In genomic region chr7:155778349-155778748, GRCh38 we compare ENCODE assay signal across 24 cellular contexts. TPM values are rescaled to one million over a fixed set of nuclear protein-coding genes. Genes with fewer than 3 reads are reported as not detected.
DNase-seq lines count a peak whose midpoint lies in the region; ATAC-seq, FAIRE-seq and TF ChIP-seq lines count a peak whose summit lies in the region.
"Had no signal": no experiment of that assay in that cellular context is flagged by ENCODE, and none has a peak within 500 bp of the region (broad histone marks: within the 10 kb centered on the region; RNA-seq: fewer than 3 reads in every experiment).

No MANE protein-coding gene starts in this region.

- no peaks in the 10 kb centered on the region for H3K27me3 Mint-ChIP-seq in activated CD4-positive, alpha-beta T cell treated with anti-CD3 and anti-CD28 coated beads, Interleukin-2, amount 10 ng/mL, durations not matched to agents 24 days and 14 days
- H3K27me3 Mint-ChIP-seq in activated CD4-positive, alpha-beta T cell treated with anti-CD3 and anti-CD28 coated beads, Interleukin-2, amount 10 ng/mL, durations not matched to agents 7 days and 5 days, result no peaks in the 10 kb centered on the region
- H3K27me3 Mint-ChIP-seq in memory B cell, result peaks cover 1% of the 10 kb centered on the region

- no peak for FAIRE-seq in GM12878 (lab: Jason Lieb, UNC)
- FAIRE-seq: G401.6 had no signal

- H3K4me3 ChIP-seq in GM12878 (no peak overlapping the region), stomach (no peak overlapping the region), right atrium auricular region (no peak overlapping the region)
- H3K4me3 ChIP-seq: Peyer's patch, SJSA1 had no signal

- SMC1A ChIA-PET in GM12878 (lab: Charles Lee; ENCODE audit: uncharacterized antibody, unreplicated experiment), result interaction anchor here (0.9 kb wide), 1 partner anchor 11 kb away, joined by 3 read pairs; no protein-coding TSS in a partner anchor

- no peaks in the 10 kb centered on the region for H3K9me3 Mint-ChIP-seq in activated CD4-positive, alpha-beta T cell treated with anti-CD3 and anti-CD28 coated beads, Interleukin-2, amount 10 ng/mL, durations not matched to agents 24 days and 14 days
- H3K9me3 Mint-ChIP-seq in activated CD4-positive, alpha-beta T cell treated with anti-CD3 and anti-CD28 coated beads, Interleukin-2, amount 10 ng/mL, durations not matched to agents 7 days and 5 days, result no peaks in the 10 kb centered on the region
- no peaks in the 10 kb centered on the region for H3K9me3 Mint-ChIP-seq in memory B cell
- H3K9me3 Mint-ChIP-seq: CD14-positive monocyte, HFFc6 had no signal

- CTCF ChIA-PET in activated CD4-positive, alpha-beta T cell treated with anti-CD3 and anti-CD28 coated beads, Interleukin-2, amount 10 ng/mL, durations not matched to agents 7 days and 5 days (lab: Charles Lee), result interaction anchor here (0.6 to 2.0 kb wide), 3 partner anchors 11 to 312 kb away, joined by 3 to 5 read pairs (median 4); no protein-coding TSS in a partner anchor
- CTCF ChIA-PET in GM12878 (lab: Yijun Ruan, JAX), result interaction anchor here (1.6 to 1.8 kb wide), 2 partner anchors 10 to 11 kb away, joined by 4 to 6 read pairs; no protein-coding TSS in a partner anchor

- no peak for TF ChIP-seq EP300 in GM12878 (IDR thresholded peaks at IDR 0.05; ENCODE audit: borderline replicate concordance in 1 of 2, control insufficient read depth in 1 of 2, low read depth in 2 of 2, low read length in 2 of 2)
- no peak for TF ChIP-seq EP300 in stomach (IDR thresholded peaks at IDR 0.05)

- H2AFZ ChIP-seq in GM12878 (ENCODE audit: control insufficient read depth, low read depth, low read length), result no peak overlapping the region

- BruUV-seq in GM12878 (replicated peaks; lab: Mats Ljungman, UMichigan), result no TSS peak

- TF ChIP-seq POLR2A in GM12878 (IDR thresholded peaks at IDR 0.05; ENCODE audit: low read depth, low read length) (no peak), stomach (IDR thresholded peaks at IDR 0.05) (no peak)

- H3K79me2 ChIP-seq in GM12878 (ENCODE audit: control insufficient read depth, insufficient read depth, low read length), result no peaks in the 10 kb centered on the region

- POLR2A ChIA-PET in activated CD4-positive, alpha-beta T cell treated with anti-CD3 and anti-CD28 coated beads, Interleukin-2, amount 10 ng/mL, durations not matched to agents 7 days and 5 days (lab: Charles Lee), result interaction anchor here (0.6 kb wide), 1 partner anchor 10 kb away, joined by 3 read pairs; no protein-coding TSS in a partner anchor
- POLR2A ChIA-PET in GM12878 (lab: Charles Lee), result no interaction called here

- intact Hi-C loops in activated CD4-positive, alpha-beta T cell treated with anti-CD3 and anti-CD28 coated beads, Interleukin-2, amount 10 ng/mL, durations not matched to agents 24 days and 14 days (cut with micrococcal nuclease), result no loop called here
- intact Hi-C loops in GM12878 (cut with micrococcal nuclease; ENCODE audit: unreplicated experiment) (no loop called here), stomach (cut with DNase I; ENCODE audit: low total_unique reads) (no loop called here)

- RAD21 ChIA-PET in GM12878 (lab: Charles Lee; ENCODE audit: unreplicated experiment), result interaction anchor here (2.3 kb wide), 1 partner anchor 179 kb away, joined by 6 read pairs; no protein-coding TSS in a partner anchor

- ATAC-seq in GM12878 (no peak), memory B cell (ENCODE audit: low read depth) (no peak)

- H3K9me3 ChIP-seq in GM12878 (replicated peaks; ENCODE audit: control insufficient read depth, insufficient read depth, low read length) (no peaks in the 10 kb centered on the region), stomach (no peaks in the 10 kb centered on the region), right atrium auricular region (no peaks in the 10 kb centered on the region)
- H3K9me3 ChIP-seq: Peyer's patch, SJSA1 had no signal

- peaks cover 2% of the 10 kb centered on the region for H3K4me1 Mint-ChIP-seq in activated CD4-positive, alpha-beta T cell treated with anti-CD3 and anti-CD28 coated beads, Interleukin-2, amount 10 ng/mL, durations not matched to agents 24 days and 14 days
- H3K4me1 Mint-ChIP-seq in activated CD4-positive, alpha-beta T cell treated with anti-CD3 and anti-CD28 coated beads, Interleukin-2, amount 10 ng/mL, durations not matched to agents 7 days and 5 days, result no peaks in the 10 kb centered on the region
- H3K4me1 Mint-ChIP-seq in memory B cell, result no peaks in the 10 kb centered on the region
- H3K4me1 Mint-ChIP-seq: CD14-positive monocyte had no signal

- 99% methylated on average over 6 of the region's 6 CpGs for WGBS in GM12878 (ENCODE audit: insufficient coverage, insufficient replicate concordance, low lambda C conversion rate, missing lambda C conversion rate)
- WGBS in stomach, 5 donors, result 58 to 73% (median 67%) methylated on average over 6 of the region's 6 CpGs

- no peak overlapping the region for H3K4me2 ChIP-seq in GM12878 (ENCODE audit: control insufficient read depth, insufficient read depth)

- no peak for TF ChIP-seq CTCF in GM12878 (IDR thresholded peaks at IDR 0.05 in 2 of 3, conservative IDR thresholded peaks at IDR 0.05 in 1 of 3; ENCODE audit: control insufficient read depth in 2 of 3, extremely low read depth in 1 of 3, insufficient read depth in 1 of 3, low read depth in 3 of 3, low read length in 3 of 3)
- no peak for TF ChIP-seq CTCF in stomach (IDR thresholded peaks at IDR 0.05)
- no peak for TF ChIP-seq CTCF in right atrium auricular region (IDR thresholded peaks at IDR 0.05)

- no peak overlapping the region for H3K4me3 Mint-ChIP-seq in activated CD4-positive, alpha-beta T cell treated with anti-CD3 and anti-CD28 coated beads, Interleukin-2, amount 10 ng/mL, durations not matched to agents 24 days and 14 days
- H3K4me3 Mint-ChIP-seq in activated CD4-positive, alpha-beta T cell treated with anti-CD3 and anti-CD28 coated beads, Interleukin-2, amount 10 ng/mL, durations not matched to agents 7 days and 5 days, result no peak overlapping the region
- no peak overlapping the region for H3K4me3 Mint-ChIP-seq in memory B cell
- H3K4me3 Mint-ChIP-seq: CD14-positive monocyte, HFFc6 had no signal

- H3K36me3 ChIP-seq in GM12878 (ENCODE audit: control insufficient read depth in 2 of 2, insufficient read depth in 2 of 2, low read length in 1 of 2) (peaks cover 10 to 43% of the 10 kb centered on the region in 2 experiments), stomach (peaks cover 30 to 100% (median 96%) of the 10 kb centered on the region in 4 donors), right atrium auricular region (peaks cover 47% of the 10 kb centered on the region)

- in situ Hi-C loops in GM12878 (cut with MboI), result no loop called here

- H3K36me3 Mint-ChIP-seq in activated CD4-positive, alpha-beta T cell treated with anti-CD3 and anti-CD28 coated beads, Interleukin-2, amount 10 ng/mL, durations not matched to agents 24 days and 14 days (ENCODE audit: low read depth), result peaks cover 47% of the 10 kb centered on the region
- peaks cover 52% of the 10 kb centered on the region for H3K36me3 Mint-ChIP-seq in activated CD4-positive, alpha-beta T cell treated with anti-CD3 and anti-CD28 coated beads, Interleukin-2, amount 10 ng/mL, durations not matched to agents 7 days and 5 days (ENCODE audit: low read depth)
- peaks cover 46% of the 10 kb centered on the region for H3K36me3 Mint-ChIP-seq in memory B cell

- peaks cover 2% of the 10 kb centered on the region; the same call in 1 of the 2 replicates for H4K20me1 ChIP-seq in GM12878 (ENCODE audit: control insufficient read depth, insufficient read depth)

- no peak overlapping the region for H3K27ac ChIP-seq in GM12878 (ENCODE audit: control insufficient read depth, insufficient read depth)
- H3K27ac ChIP-seq in stomach, result no peak overlapping the region
- no peak overlapping the region for H3K27ac ChIP-seq in right atrium auricular region
- H3K27ac ChIP-seq: 22Rv1, Peyer's patch, SJSA1 had no signal

- H3K4me1 ChIP-seq in GM12878 (ENCODE audit: control insufficient read depth, insufficient read depth, low read length), result no peaks in the 10 kb centered on the region
- no peaks in the 10 kb centered on the region for H3K4me1 ChIP-seq in stomach
- no peaks in the 10 kb centered on the region for H3K4me1 ChIP-seq in right atrium auricular region
- H3K4me1 ChIP-seq: Peyer's patch, SJSA1 had no signal

- H3K27me3 ChIP-seq in GM12878 (replicated peaks in 1 of 2; ENCODE audit: control insufficient read depth in 2 of 2, insufficient read depth in 2 of 2, low read length in 1 of 2) (no peaks in the 10 kb centered on the region), stomach (no peaks in the 10 kb centered on the region), right atrium auricular region (no peaks in the 10 kb centered on the region)
- H3K27me3 ChIP-seq: Peyer's patch, SJSA1 had no signal

- no peak for TF ChIP-seq RAD21 in GM12878 (IDR thresholded peaks at IDR 0.05; ENCODE audit: insufficient read depth, low read depth, low read length)

- H3K9ac ChIP-seq in GM12878 (ENCODE audit: control insufficient read depth, insufficient read depth, low read length), result no peak overlapping the region

- no peak for DNase-seq in activated CD4-positive, alpha-beta T cell treated with anti-CD3 and anti-CD28 coated beads, Interleukin-2, amount 10 ng/mL, durations not matched to agents 24 days and 14 days
- no peak for DNase-seq in activated CD4-positive, alpha-beta T cell treated with anti-CD3 and anti-CD28 coated beads, Interleukin-2, amount 10 ng/mL, durations not matched to agents 7 days and 5 days
- DNase-seq in GM12878 (ENCODE audit: low read depth, low spot score) (no peak), memory B cell (ENCODE audit: low spot score in 2 of 2) (no peak), stomach (peak; percentile 19), right atrium auricular region (ENCODE audit: low spot score) (no peak), NCI-H146 (lab: John Stamatoyannopoulos, UW) (no peak), COLO829 (ENCODE audit: low spot score) (no peak)
- DNase-seq: AML-193, DMS 273 treated with DMSO at 0.1 percent for 48 hours, DND-41, HFFc6, IMR-90, MM.1S, NCI-H1105, NCI-H1694, NCI-H2081 treated with DMSO at 0.1 percent for 48 hours had no signal

- H3K27ac Mint-ChIP-seq in activated CD4-positive, alpha-beta T cell treated with anti-CD3 and anti-CD28 coated beads, Interleukin-2, amount 10 ng/mL, durations not matched to agents 24 days and 14 days, result peak overlapping the region; percentile 19
- H3K27ac Mint-ChIP-seq in activated CD4-positive, alpha-beta T cell treated with anti-CD3 and anti-CD28 coated beads, Interleukin-2, amount 10 ng/mL, durations not matched to agents 7 days and 5 days, result no peak overlapping the region
- peak overlapping the region; percentile 57 for H3K27ac Mint-ChIP-seq in memory B cell
- H3K27ac Mint-ChIP-seq: HFFc6 had no signal

RNA-seq across cellular contexts. Expression of gene SHH, which starts 33.9 kb away (rescaled TPM):
- not detected in 2 replicates for total RNA-seq in activated CD4-positive, alpha-beta T cell treated with anti-CD3 and anti-CD28 coated beads, Interleukin-2, amount 10 ng/mL, durations not matched to agents 24 days and 14 days
- total RNA-seq in activated CD4-positive, alpha-beta T cell treated with anti-CD3 and anti-CD28 coated beads, Interleukin-2, amount 10 ng/mL, durations not matched to agents 7 days and 5 days, result not detected
- total RNA-seq in GM12878 (2013; cell fraction: nucleolus; rRNA removed), result not detected in 2 replicates
- total RNA-seq in GM12878 (2014; rRNA removed) (not detected in 2 replicates), GM12878 (2014; rRNA removed; fragmentation: Illumina TruSeq; extraction: Trizol) (not detected in 2 replicates), GM12878 (2021) (not detected in 2 replicates), stomach (10 to 100 TPM in 1 of 5 donors, 1 to 10 TPM in 1, under 1 TPM in 3; 0.29 to 11.0 (median 0.89) TPM), right atrium auricular region (not detected)
- not detected for polyA plus RNA-seq in GM12878 (2011; ENCODE audit: low read depth)
- polyA plus RNA-seq in GM12878 (2011; rRNA removed) (not detected in 2 replicates), GM12878 (2014; fragmentation: Illumina TruSeq; extraction: Trizol) (not detected in 2 replicates), GM12878 (2014; fragmentation: Nextera tagmentation; extraction: Ambion mirVana) (not detected), GM12878 (2014; rRNA removed) (not detected in 2 replicates), GM12878 (2016; fragmentation: Nextera tagmentation; extraction: Ambion mirVana) (not detected), stomach (1 to 10 TPM; 1.9 to 3.5 (median 2.3) TPM)
- 0.02 TPM in 1 of 2 replicates, not detected in the other for polyA plus RNA-seq in GM12878 (2011; cell fraction: cytosol; rRNA removed)
- 0.01 TPM in 1 of 2 replicates, not detected in the other for polyA plus RNA-seq in GM12878 (2011; cell fraction: nucleus; rRNA removed)
- polyA plus RNA-seq in GM12878 (2012), result not detected in 2 replicates
- polyA minus RNA-seq in GM12878 (2011; rRNA and poly(A)+ RNA removed), result not detected in 2 replicates
- polyA minus RNA-seq in GM12878 (2011; cell fraction: cytosol; rRNA and poly(A)+ RNA removed), result not detected in 2 replicates
- not detected in 2 replicates for polyA minus RNA-seq in GM12878 (2011; cell fraction: nucleus; rRNA and poly(A)+ RNA removed)
- total RNA-seq: H4, HFFc6, LHCN-M2, SJSA1 had no signal
- polyA plus RNA-seq: CD14-positive monocyte had no signal
